ENCODE assay signal across 1 cellular context in the genomic region with DNA sequence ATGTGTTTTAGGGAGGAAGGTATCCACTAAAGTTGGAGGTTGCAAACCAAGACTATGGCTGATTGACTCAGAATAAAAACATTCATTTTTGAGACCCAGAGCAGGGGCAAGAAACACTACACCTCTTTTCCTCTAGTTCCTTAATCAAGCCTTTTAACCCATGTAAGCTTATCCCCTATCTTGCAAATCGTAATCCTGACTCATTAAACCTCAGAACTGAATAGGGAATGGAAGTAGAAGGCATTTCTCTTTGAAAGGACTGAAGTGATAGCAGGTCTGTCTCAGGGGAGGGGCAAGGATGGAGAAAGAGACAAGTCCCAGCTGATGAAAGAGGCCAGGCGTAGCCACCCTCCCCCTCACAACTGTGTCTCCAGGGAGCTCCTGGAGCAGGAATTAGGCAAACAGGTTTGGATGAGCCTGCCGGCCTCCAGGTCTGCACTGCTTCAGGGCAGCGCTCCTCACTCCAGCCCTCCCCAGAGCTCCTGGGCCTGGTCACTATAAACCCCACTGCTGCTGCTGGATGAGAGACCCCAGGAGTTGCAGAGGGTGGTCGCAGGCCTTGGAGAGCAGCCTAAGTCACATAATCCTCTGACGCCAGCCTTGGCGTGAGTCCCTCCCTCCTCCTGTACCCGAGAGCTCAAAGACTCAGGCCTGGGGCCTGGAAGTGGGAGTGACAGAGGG.
TF ChIP-seq lines count a peak whose summit lies in the region.

No MANE protein-coding gene starts in this region.

TF ChIP-seq in IMR-90, 13 proteins besides CTCF, POLR2A, EP300 and RAD21 (continued from another document):
- TF ChIP-seq RFX5 (IDR thresholded peaks at IDR 0.05; ENCODE audit: low read depth, low read length) = no peak
- TF ChIP-seq, protein P1, sequence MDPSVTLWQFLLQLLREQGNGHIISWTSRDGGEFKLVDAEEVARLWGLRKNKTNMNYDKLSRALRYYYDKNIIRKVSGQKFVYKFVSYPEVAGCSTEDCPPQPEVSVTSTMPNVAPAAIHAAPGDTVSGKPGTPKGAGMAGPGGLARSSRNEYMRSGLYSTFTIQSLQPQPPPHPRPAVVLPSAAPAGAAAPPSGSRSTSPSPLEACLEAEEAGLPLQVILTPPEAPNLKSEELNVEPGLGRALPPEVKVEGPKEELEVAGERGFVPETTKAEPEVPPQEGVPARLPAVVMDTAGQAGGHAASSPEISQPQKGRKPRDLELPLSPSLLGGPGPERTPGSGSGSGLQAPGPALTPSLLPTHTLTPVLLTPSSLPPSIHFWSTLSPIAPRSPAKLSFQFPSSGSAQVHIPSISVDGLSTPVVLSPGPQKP (IDR thresholded peaks at IDR 0.05; ENCODE audit: borderline replicate concordance, low read depth, low read length) = no peak
- TF ChIP-seq CHD1 (IDR thresholded peaks at IDR 0.05; ENCODE audit: low read depth, low read length) = no peak
